ENCODE assay signal across 9 cellular contexts in the genomic region with DNA sequence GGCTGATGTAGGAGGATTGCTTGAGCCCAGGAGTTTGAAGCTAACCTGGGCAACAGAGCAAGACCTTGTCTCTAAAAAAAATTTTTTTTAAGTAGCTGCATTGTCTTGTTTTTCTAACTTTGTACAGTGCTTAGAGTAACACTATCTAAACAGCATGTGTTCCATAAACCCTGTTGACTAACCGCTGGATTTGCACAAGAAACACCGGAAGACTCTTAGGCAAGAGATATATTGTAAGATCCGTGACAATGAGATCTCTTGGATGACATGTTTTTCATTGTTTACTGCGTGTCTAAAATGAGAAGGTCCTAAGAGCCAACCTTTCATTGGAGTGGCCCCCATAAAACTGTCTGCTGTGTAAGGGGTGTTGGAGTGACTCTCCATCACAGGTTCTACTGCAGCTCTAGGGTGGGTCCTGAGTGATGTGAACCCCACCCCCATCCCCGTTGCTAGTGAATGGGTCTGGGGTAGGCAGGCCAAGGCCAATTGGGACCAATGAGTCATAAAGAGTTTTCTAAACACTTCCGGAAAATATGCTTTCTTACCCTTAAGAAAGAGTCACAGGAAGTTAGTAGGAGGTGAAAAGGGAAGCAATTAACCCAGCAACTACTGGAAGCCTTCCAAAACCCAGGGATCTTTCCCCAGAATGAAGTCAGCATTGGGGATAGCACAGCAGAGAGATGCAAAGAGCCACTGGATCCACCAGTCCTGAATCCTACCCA. TPM values are rescaled to one million over a fixed set of nuclear protein-coding genes. Genes with fewer than 3 reads are reported as not detected.
DNase-seq lines count a peak whose midpoint lies in the region; ATAC-seq and TF ChIP-seq lines count a peak whose summit lies in the region.
"Had no signal": no experiment of that assay in that cellular context is flagged by ENCODE, and none has a peak within 500 bp of the region (broad histone marks: within the 10 kb centered on the region; RNA-seq: fewer than 3 reads in every experiment).

No MANE protein-coding gene starts in this region.

- POLR2A ChIA-PET in CD8-positive, alpha-beta memory T cell (lab: Charles Lee) = interaction anchor here (1.3 kb wide), 1 partner anchor 24 kb away, joined by 7 read pairs; the partner anchor contains the start of gene PCNX1

- peaks cover 0 to 1% of the 10 kb centered on the region in 2 donors for H3K27me3 Mint-ChIP-seq in CD8-positive, alpha-beta memory T cell
- no peaks in the 10 kb centered on the region for H3K27me3 Mint-ChIP-seq in activated T-helper 17 cell treated with anti-CD3 and anti-CD28 coated beads, Interleukin-2, amount 50 U/mL, for 72 hours
- H3K27me3 Mint-ChIP-seq: central memory CD8-positive, alpha-beta T cell had no signal

- DNase-seq in CD8-positive, alpha-beta memory T cell = no peak
- DNase-seq in lower lobe of right lung = no peak
- no peak for DNase-seq in SHP77 (lab: John Stamatoyannopoulos, UW)
- no peak for DNase-seq in stimulated activated CD4-positive, alpha-beta T cell treated with anti-CD3 and anti-CD28 coated beads, Interleukin-1b, Interleukin-23, amount 100 ng/mL, for 48 hours
- no peak for DNase-seq in NCI-H1417 (lab: John Stamatoyannopoulos, UW)

- peaks cover 53 to 61% (median 57%) of the 10 kb centered on the region in 3 donors for H3K4me1 Mint-ChIP-seq in CD8-positive, alpha-beta memory T cell
- H3K4me1 Mint-ChIP-seq in activated T-helper 17 cell treated with anti-CD3 and anti-CD28 coated beads, Interleukin-2, amount 50 U/mL, for 72 hours = peaks cover 54% of the 10 kb centered on the region

- no peaks in the 10 kb centered on the region for H3K9me3 ChIP-seq in CD8-positive, alpha-beta memory T cell (ENCODE audit: low read length)
- H3K9me3 ChIP-seq in Loucy (ENCODE audit: insufficient read depth, low read depth, low read length) (no peaks in the 10 kb centered on the region), lower lobe of right lung (no peaks in the 10 kb centered on the region)

- H3K4me3 Mint-ChIP-seq in CD8-positive, alpha-beta memory T cell = peak overlapping the region in 5 of 7 donors; percentile 30 to 65 (median 41)
- peak overlapping the region; percentile 80 for H3K4me3 Mint-ChIP-seq in activated T-helper 17 cell treated with anti-CD3 and anti-CD28 coated beads, Interleukin-2, amount 50 U/mL, for 72 hours
- H3K4me3 Mint-ChIP-seq: central memory CD8-positive, alpha-beta T cell had no signal

- peak overlapping the region; percentile 25 for H3K4me2 ChIP-seq in Loucy (ENCODE audit: low read depth, low read length, poor library complexity, severe bottlenecking)

- peak overlapping the region in 3 of 8 donors; percentile 29 to 40 (median 31) for H3K27ac Mint-ChIP-seq in CD8-positive, alpha-beta memory T cell
- H3K27ac Mint-ChIP-seq in activated T-helper 17 cell treated with anti-CD3 and anti-CD28 coated beads, Interleukin-2, amount 50 U/mL, for 72 hours = peak overlapping the region; percentile 9

- H4K20me1 ChIP-seq in Loucy (ENCODE audit: insufficient read depth, low read length, poor library complexity, severe bottlenecking) = no peaks in the 10 kb centered on the region

- TF ChIP-seq CTCF in Loucy (conservative IDR thresholded peaks at IDR 0.05; ENCODE audit: low read length) (no peak), lower lobe of right lung (IDR thresholded peaks at IDR 0.05) (no peak)

- no peaks in the 10 kb centered on the region for H3K36me3 Mint-ChIP-seq in CD8-positive, alpha-beta memory T cell
- no peaks in the 10 kb centered on the region for H3K36me3 Mint-ChIP-seq in activated T-helper 17 cell treated with anti-CD3 and anti-CD28 coated beads, Interleukin-2, amount 50 U/mL, for 72 hours (ENCODE audit: low read depth)

- intact Hi-C loops in lower lobe of right lung (cut with DNase I) = no loop called here

- H3K27ac ChIP-seq in CD8-positive, alpha-beta memory T cell (ENCODE audit: low read depth, low read length) = no peak overlapping the region
- H3K27ac ChIP-seq in lower lobe of right lung = peak overlapping the region; percentile 73

- H3K27me3 ChIP-seq in CD8-positive, alpha-beta memory T cell (ENCODE audit: insufficient read depth, low read length, poor library complexity, severe bottlenecking) = no peaks in the 10 kb centered on the region
- H3K27me3 ChIP-seq in Loucy (ENCODE audit: insufficient read depth, low read length, poor library complexity, severe bottlenecking) (no peaks in the 10 kb centered on the region), lower lobe of right lung (ENCODE audit: low read depth) (no peaks in the 10 kb centered on the region)

- no peak overlapping the region for H3K4me3 ChIP-seq in CD8-positive, alpha-beta memory T cell (ENCODE audit: low read length)
- no peak overlapping the region for H3K4me3 ChIP-seq in Loucy (ENCODE audit: low read length, poor library complexity, severe bottlenecking)
- no peak overlapping the region for H3K4me3 ChIP-seq in lower lobe of right lung

- H3K36me3 ChIP-seq in CD8-positive, alpha-beta memory T cell (ENCODE audit: insufficient read depth, low read length) = no peaks in the 10 kb centered on the region
- H3K36me3 ChIP-seq in Loucy (ENCODE audit: insufficient read depth, low read length) = no peaks in the 10 kb centered on the region
- H3K36me3 ChIP-seq in lower lobe of right lung = no peaks in the 10 kb centered on the region

- H3K4me1 ChIP-seq in CD8-positive, alpha-beta memory T cell (ENCODE audit: insufficient read depth, low read length) = peaks cover 53% of the 10 kb centered on the region
- H3K4me1 ChIP-seq in Loucy (ENCODE audit: insufficient read depth, low read length, poor library complexity, severe bottlenecking) (peaks cover 83% of the 10 kb centered on the region), lower lobe of right lung (peaks cover 37% of the 10 kb centered on the region)

- no peaks in the 10 kb centered on the region for H3K79me2 ChIP-seq in Loucy (ENCODE audit: insufficient read depth, low read length)

- H2AFZ ChIP-seq in Loucy (ENCODE audit: low read length) = no peak overlapping the region

- CTCF ChIA-PET in CD8-positive, alpha-beta memory T cell (lab: Charles Lee) = interaction anchor here (0.7 to 6.4 kb wide), 6 partner anchors 11 to 89 kb away, joined by 3 to 53 read pairs (median 4); partner anchors contain the start of gene PCNX1

- no peak for ATAC-seq in activated T-helper 17 cell treated with anti-CD3 and anti-CD28 coated beads, Interleukin-2, amount 50 U/mL, for 72 hours (replicated peaks)
- peak; percentile 65 to 73 for ATAC-seq in lower lobe of right lung
- no peak for ATAC-seq in GM21381 (IDR thresholded peaks at IDR 0.05; ENCODE audit: unreplicated experiment)

- no peaks in the 10 kb centered on the region for H3K9me3 Mint-ChIP-seq in CD8-positive, alpha-beta memory T cell
- no peaks in the 10 kb centered on the region for H3K9me3 Mint-ChIP-seq in activated T-helper 17 cell treated with anti-CD3 and anti-CD28 coated beads, Interleukin-2, amount 50 U/mL, for 72 hours
- H3K9me3 Mint-ChIP-seq: central memory CD8-positive, alpha-beta T cell had no signal

- H3K9me2 ChIP-seq in Loucy (replicated peaks; ENCODE audit: low read depth, low read length) = no peaks in the 10 kb centered on the region

- H3K9ac ChIP-seq in Loucy (ENCODE audit: low read depth, low read length, poor library complexity, severe bottlenecking) = no peak overlapping the region

- peaks cover 7% of the 10 kb centered on the region; the same call in 1 of the 2 replicates for H3F3A ChIP-seq in Loucy (ENCODE audit: low read depth)

RNA-seq across cellular contexts. Expression of gene PCNX1, which starts 24.3 kb away (rescaled TPM):
- total RNA-seq in CD8-positive, alpha-beta memory T cell = 10 to 100 TPM; 37.4 to 46.2 TPM
- 13.4 TPM for polyA plus RNA-seq in CD8-positive, alpha-beta memory T cell
- 10 to 100 TPM; 52.1 to 82.0 TPM for total RNA-seq in activated T-helper 17 cell treated with anti-CD3 and anti-CD28 coated beads, Interleukin-2, amount 50 U/mL, for 72 hours
- total RNA-seq in lower lobe of right lung = 49.9 TPM

Comparison
In these comparisons a context has a peak if more than half of its experiments do, and no peak if none do; other contexts are left out.
1. ATAC-seq: peak in lower lobe of right lung (2 of 2); none in activated T-helper 17 cell treated with anti-CD3 and anti-CD28 coated beads, Interleukin-2, amount 50 U/mL, for 72 hours (single experiment) and GM21381 (single experiment).